Comparison of ENCODE assay signal across 9 cellular contexts in the genomic region with DNA sequence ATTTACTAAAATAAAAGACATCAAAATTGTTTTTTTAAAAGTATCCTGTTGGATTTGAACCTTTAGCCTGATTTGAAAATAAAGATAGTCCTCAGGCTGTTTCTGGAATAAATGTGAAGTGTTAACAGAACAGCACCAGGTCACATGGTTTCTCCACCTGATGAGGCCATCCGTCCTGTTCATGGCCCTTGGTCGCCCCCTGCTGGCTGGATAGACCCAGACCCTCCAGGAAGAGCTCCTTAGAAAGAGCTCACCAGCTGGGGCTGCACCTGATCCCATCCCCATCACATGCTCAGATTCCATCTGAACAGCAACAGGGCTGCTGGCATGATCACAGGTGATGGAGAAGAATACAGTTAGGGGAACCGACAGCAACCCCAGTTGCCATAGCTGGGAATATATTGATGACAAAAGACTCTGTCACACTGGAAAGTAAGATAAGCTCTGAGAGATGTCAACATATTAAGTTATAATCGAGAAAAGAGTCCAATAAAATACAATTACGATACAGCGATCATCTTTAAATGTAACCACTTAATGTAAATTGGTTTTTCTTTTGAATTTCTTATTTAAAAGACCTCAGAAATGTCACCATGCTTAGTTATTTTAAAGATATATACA. TPM values are rescaled to one million over a fixed set of nuclear protein-coding genes. Genes with fewer than 3 reads are reported as not detected.
DNase-seq lines count a peak whose midpoint lies in the region; ATAC-seq, FAIRE-seq and TF ChIP-seq lines count a peak whose summit lies in the region.
"Had no signal": no experiment of that assay in that cellular context is flagged by ENCODE, and none has a peak within 500 bp of the region (broad histone marks: within the 10 kb centered on the region; RNA-seq: fewer than 3 reads in every experiment).

No MANE protein-coding gene starts in this region.

- H3K36me3 ChIP-seq in RWPE2 (ENCODE audit: low read depth) (no peaks in the 10 kb centered on the region), osteoblast (ENCODE audit: insufficient read depth, low read length) (no peaks in the 10 kb centered on the region), tibial artery (no peaks in the 10 kb centered on the region)

- FAIRE-seq in H54 (lab: Jason Lieb, UNC), result peak; percentile 57

- H3K36me3 Mint-ChIP-seq in activated T-helper 2 cell treated with anti-CD3 and anti-CD28 coated beads, Interferon-gamma antibody, Interleukin-2, Interleukin-4, amounts not matched to agents 10 μg/mL and 5 μg/mL and 100 μg/mL, durations not matched to agents 14 hours and 24 hours and 36 hours (ENCODE audit: low read depth), result no peaks in the 10 kb centered on the region

- no peaks in the 10 kb centered on the region for H3K27me3 Mint-ChIP-seq in activated T-helper 2 cell treated with anti-CD3 and anti-CD28 coated beads, Interferon-gamma antibody, Interleukin-2, Interleukin-4, amounts not matched to agents 10 μg/mL and 5 μg/mL and 100 μg/mL, durations not matched to agents 14 hours and 24 hours and 36 hours (ENCODE audit: low read depth)

- DNase-seq in GDM1 (lab: John Stamatoyannopoulos, UW) (peak; percentile 51), H54 (ENCODE audit: insufficient read length, low spot score) (peak; percentile 52), RWPE2 (ENCODE audit: low spot score) (peak; percentile 78), foreskin fibroblast (peak; percentile 18 to 70), osteoblast (ENCODE audit: insufficient read length, low spot score, missing footprints) (peak; percentile 78), tibial artery (peak; percentile 87)
- peak; percentile 71 for DNase-seq in activated T-helper 2 cell treated with anti-CD3 and anti-CD28 coated beads, Interferon-gamma antibody, Interleukin-2, Interleukin-4, amounts not matched to agents 10 μg/mL and 5 μg/mL and 100 μg/mL, durations not matched to agents 14 hours and 24 hours and 36 hours (ENCODE audit: low spot score)

- H3K79me2 ChIP-seq in osteoblast (ENCODE audit: insufficient read depth, low read length), result no peaks in the 10 kb centered on the region

- H3K4me1 Mint-ChIP-seq in activated T-helper 2 cell treated with anti-CD3 and anti-CD28 coated beads, Interferon-gamma antibody, Interleukin-2, Interleukin-4, amounts not matched to agents 10 μg/mL and 5 μg/mL and 100 μg/mL, durations not matched to agents 14 hours and 24 hours and 36 hours (ENCODE audit: low read depth), result no peaks in the 10 kb centered on the region

- H3K27ac Mint-ChIP-seq in activated T-helper 2 cell treated with anti-CD3 and anti-CD28 coated beads, Interferon-gamma antibody, Interleukin-2, Interleukin-4, amounts not matched to agents 10 μg/mL and 5 μg/mL and 100 μg/mL, durations not matched to agents 14 hours and 24 hours and 36 hours, result no peak overlapping the region

- H3K4me3 Mint-ChIP-seq in activated T-helper 2 cell treated with anti-CD3 and anti-CD28 coated beads, Interferon-gamma antibody, Interleukin-2, Interleukin-4, amounts not matched to agents 10 μg/mL and 5 μg/mL and 100 μg/mL, durations not matched to agents 14 hours and 24 hours and 36 hours (ENCODE audit: low read depth), result no peak overlapping the region

- no peak for TF ChIP-seq POLR2A in H54 (IDR thresholded peaks at IDR 0.05; ENCODE audit: low read depth, low read length)

- H3K27ac ChIP-seq in RWPE2 (ENCODE audit: poor library complexity, severe bottlenecking) (no peak overlapping the region), osteoblast (ENCODE audit: low read depth, low read length) (no peak overlapping the region), tibial artery (no peak overlapping the region)

- TF ChIP-seq CTCF in LNCAP (IDR thresholded peaks at IDR 0.05) (peak; percentile 91), RWPE2 (IDR thresholded peaks at IDR 0.05; ENCODE audit: poor library complexity, severe bottlenecking) (peak; percentile 89), foreskin fibroblast (IDR thresholded peaks at IDR 0.05; ENCODE audit: low read depth, low read length) (peak; percentile 83), osteoblast (IDR thresholded peaks at IDR 0.05; ENCODE audit: extremely low read depth, low read depth, low read length) (peak; percentile 93), tibial artery (IDR thresholded peaks at IDR 0.05) (peak; percentile 61 to 63)

- no peaks in the 10 kb centered on the region for H4K20me1 ChIP-seq in osteoblast (ENCODE audit: insufficient read depth, low read length)

- no peaks in the 10 kb centered on the region for H3K27me3 ChIP-seq in RWPE2 (ENCODE audit: insufficient read depth, poor library complexity, severe bottlenecking)
- no peaks in the 10 kb centered on the region for H3K27me3 ChIP-seq in osteoblast (ENCODE audit: insufficient read depth, low read length)
- H3K27me3 ChIP-seq in tibial artery, result no peaks in the 10 kb centered on the region

- ATAC-seq in RWPE2 (ENCODE audit: low read depth), result peak; percentile 97

- H3K4me1 ChIP-seq in RWPE2 (ENCODE audit: insufficient read depth, poor library complexity, severe bottlenecking) (no peaks in the 10 kb centered on the region), osteoblast (ENCODE audit: insufficient read depth, low read length) (no peaks in the 10 kb centered on the region), tibial artery (no peaks in the 10 kb centered on the region)

- intact Hi-C loops in activated T-helper 2 cell treated with anti-CD3 and anti-CD28 coated beads, Interferon-gamma antibody, Interleukin-2, Interleukin-4, amounts not matched to agents 10 μg/mL and 5 μg/mL and 100 μg/mL, durations not matched to agents 14 hours and 24 hours and 36 hours (cut with micrococcal nuclease), result loop anchor here (5.0 kb wide), 1 partner anchor 226 kb away; a partner anchor contains a TSS
- intact Hi-C loops in tibial artery (cut with DNase I; ENCODE audit: low total_unique reads), result no loop called here

- H3K4me3 ChIP-seq in RWPE2 (ENCODE audit: severe bottlenecking) (no peak overlapping the region), foreskin fibroblast (ENCODE audit: low read depth in 1 of 2, low read length in 2 of 2) (no peak overlapping the region), osteoblast (ENCODE audit: insufficient read depth, low read length) (no peak overlapping the region), tibial artery (no peak overlapping the region)

- no peaks in the 10 kb centered on the region for H3K9me3 Mint-ChIP-seq in activated T-helper 2 cell treated with anti-CD3 and anti-CD28 coated beads, Interferon-gamma antibody, Interleukin-2, Interleukin-4, amounts not matched to agents 10 μg/mL and 5 μg/mL and 100 μg/mL, durations not matched to agents 14 hours and 24 hours and 36 hours

- no peak overlapping the region for H3K4me2 ChIP-seq in osteoblast (ENCODE audit: insufficient read depth, low read length)

- H3K9me3 ChIP-seq in RWPE2 (ENCODE audit: severe bottlenecking) (no peaks in the 10 kb centered on the region), osteoblast (ENCODE audit: low read depth, low read length) (no peaks in the 10 kb centered on the region), tibial artery (no peaks in the 10 kb centered on the region)

- no peak overlapping the region for H2AFZ ChIP-seq in osteoblast (ENCODE audit: low read length)

RNA-seq across cellular contexts. Expression of a gene that starts 4.8 kb away (rescaled TPM):
- total RNA-seq in activated T-helper 2 cell treated with anti-CD3 and anti-CD28 coated beads, Interferon-gamma antibody, Interleukin-2, Interleukin-4, amounts not matched to agents 10 μg/mL and 5 μg/mL and 100 μg/mL, durations not matched to agents 14 hours and 24 hours and 36 hours, result not detected in 2 replicates
- not detected in 2 replicates for total RNA-seq in osteoblast
- total RNA-seq: mononuclear cell had no signal

RNA-seq across cellular contexts. Expression of a gene that starts 18.4 kb away (rescaled TPM):
- not detected in 2 replicates for total RNA-seq in activated T-helper 2 cell treated with anti-CD3 and anti-CD28 coated beads, Interferon-gamma antibody, Interleukin-2, Interleukin-4, amounts not matched to agents 10 μg/mL and 5 μg/mL and 100 μg/mL, durations not matched to agents 14 hours and 24 hours and 36 hours
- total RNA-seq in osteoblast, result not detected in 2 replicates
- total RNA-seq: mononuclear cell had no signal

RNA-seq across cellular contexts. Expression of a gene that starts 41.7 kb away (rescaled TPM):
- total RNA-seq in activated T-helper 2 cell treated with anti-CD3 and anti-CD28 coated beads, Interferon-gamma antibody, Interleukin-2, Interleukin-4, amounts not matched to agents 10 μg/mL and 5 μg/mL and 100 μg/mL, durations not matched to agents 14 hours and 24 hours and 36 hours, result not detected in 2 replicates
- not detected in 2 replicates for total RNA-seq in osteoblast
- total RNA-seq: mononuclear cell had no signal

RNA-seq across cellular contexts. Expression of a gene that starts 55.4 kb away (rescaled TPM):
- 1.2 and 1.6 TPM in 2 replicates for total RNA-seq in activated T-helper 2 cell treated with anti-CD3 and anti-CD28 coated beads, Interferon-gamma antibody, Interleukin-2, Interleukin-4, amounts not matched to agents 10 μg/mL and 5 μg/mL and 100 μg/mL, durations not matched to agents 14 hours and 24 hours and 36 hours
- 0.36 and 2.4 TPM in 2 replicates for total RNA-seq in osteoblast

RNA-seq across cellular contexts. Expression of a gene that starts 58.2 kb away (rescaled TPM):
- total RNA-seq in activated T-helper 2 cell treated with anti-CD3 and anti-CD28 coated beads, Interferon-gamma antibody, Interleukin-2, Interleukin-4, amounts not matched to agents 10 μg/mL and 5 μg/mL and 100 μg/mL, durations not matched to agents 14 hours and 24 hours and 36 hours, result not detected in 2 replicates
- not detected in 2 replicates for total RNA-seq in osteoblast
- total RNA-seq: mononuclear cell had no signal
